ENCODE assay signal across 15 cellular contexts in the genomic region with DNA sequence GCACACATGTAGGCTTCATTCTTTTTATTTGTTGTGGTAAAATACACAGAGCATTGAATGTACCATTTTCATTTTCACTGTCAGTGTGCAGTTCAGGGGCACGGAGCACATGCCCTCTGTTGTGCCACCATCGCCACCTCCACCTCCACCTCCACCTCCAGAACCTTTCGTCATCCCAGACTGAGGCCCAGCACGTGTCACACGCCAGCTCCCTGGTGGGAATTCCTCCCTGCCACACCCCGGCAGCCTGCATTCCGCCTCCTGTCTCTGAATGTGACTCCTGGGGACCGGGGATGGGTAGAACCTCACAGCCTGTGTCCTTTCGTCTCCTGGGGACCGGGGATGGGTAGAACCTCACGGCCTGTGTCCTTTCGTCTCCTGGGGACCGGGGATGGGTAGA. TPM values are rescaled to one million over a fixed set of nuclear protein-coding genes. Genes with fewer than 3 reads are reported as not detected.
A peak's percentile ranks its signal among the peaks of the same experiment; 100 is the strongest.
DNase-seq lines count a peak whose midpoint lies in the region; TF ChIP-seq lines count a peak whose summit lies in the region.
"Had no signal": no experiment of that assay in that cellular context is flagged by ENCODE, and none has a peak within 500 bp of the region (broad histone marks: within the 10 kb centered on the region; RNA-seq: fewer than 3 reads in every experiment).

No MANE protein-coding gene starts in this region.

- TF ChIP-seq EP300 in Ishikawa (IDR thresholded peaks at IDR 0.05; ENCODE audit: borderline replicate concordance) = no peak

- no peak overlapping the region; the same call in 1 of the 2 replicates for H3K4me3 ChIP-seq in BLaER1
- no peak overlapping the region for H3K4me3 ChIP-seq in trophoblast cell (ENCODE audit: low read depth, low read length)

- no peaks in the 10 kb centered on the region for H3K79me2 ChIP-seq in trophoblast cell (ENCODE audit: control insufficient read depth, insufficient read depth, low read length, poor library complexity)

- no peak overlapping the region for H2BK12ac ChIP-seq in trophoblast cell (ENCODE audit: low read length)

- WGBS in trophoblast cell (ENCODE audit: extremely low coverage, insufficient coverage, insufficient read length) = no CpG with 5 or more reads among the region's 13 CpGs

- H4K8ac ChIP-seq in trophoblast cell (ENCODE audit: low read depth, low read length) = no peak overlapping the region

- peak overlapping the region; percentile 21; the same call in 1 of the 2 replicates for H3K9ac ChIP-seq in BLaER1
- no peak overlapping the region for H3K9ac ChIP-seq in trophoblast cell (ENCODE audit: low read length)

- peaks cover 5% of the 10 kb centered on the region for H3K79me1 ChIP-seq in trophoblast cell (ENCODE audit: low read length)

- H3K27me3 ChIP-seq in BLaER1 (no peaks in the 10 kb centered on the region), trophoblast cell (ENCODE audit: insufficient read depth, low read length) (no peaks in the 10 kb centered on the region)

- H2BK5ac ChIP-seq in trophoblast cell (ENCODE audit: low read depth, low read length, poor library complexity) = no peak overlapping the region

- H3K36me3 ChIP-seq in BLaER1 (peaks cover 61% of the 10 kb centered on the region), trophoblast cell (ENCODE audit: control insufficient read depth in 1 of 2, insufficient read depth in 2 of 2, low read length in 2 of 2) (peaks cover 0 to 3% of the 10 kb centered on the region in 2 experiments)

- peak in 22 of 42 donors; percentile 29 to 74 (median 49) for DNase-seq in head of caudate nucleus
- peak; percentile 27 to 62 for DNase-seq in trophoblast cell
- DNase-seq in OCI-M2 (lab: John Stamatoyannopoulos, UW; ENCODE audit: unreplicated experiment) = no peak
- DNase-seq in activated CD4-positive, alpha-beta T cell treated with anti-CD3 and anti-CD28 coated beads for 1 hour = no peak
- DNase-seq in epidermal melanocyte (ENCODE audit: insufficient read length, low spot score) = no peak
- DNase-seq: 8988T; CD4-positive, alpha-beta memory T cell; DMS153; DND-41; GDM1; HCEC 1CT; HFFc6 had no signal

- no peak overlapping the region for H2AK5ac ChIP-seq in trophoblast cell (ENCODE audit: low read length)

- H4K12ac ChIP-seq in trophoblast cell (ENCODE audit: low read depth, low read length) = no peak overlapping the region

- no peak overlapping the region for H3K23ac ChIP-seq in trophoblast cell (ENCODE audit: low read length)

- H2AFZ ChIP-seq in trophoblast cell (ENCODE audit: insufficient read depth, low read length, poor library complexity) = no peak overlapping the region

- no peak overlapping the region for H3K4ac ChIP-seq in trophoblast cell (ENCODE audit: low read depth, low read length)

- no peak overlapping the region for H4K91ac ChIP-seq in trophoblast cell (ENCODE audit: low read depth, low read length)

- H4K20me1 ChIP-seq in BLaER1 = peaks cover 85% of the 10 kb centered on the region

- H3K4me1 ChIP-seq in BLaER1 = peaks cover 88% of the 10 kb centered on the region
- H3K4me1 ChIP-seq in trophoblast cell (ENCODE audit: control insufficient read depth in 1 of 2, insufficient read depth in 2 of 2, low read length in 2 of 2) = peaks cover 17 to 22% of the 10 kb centered on the region in 2 experiments

- H3K18ac ChIP-seq in trophoblast cell (ENCODE audit: low read length) = no peak overlapping the region

- no peak for TF ChIP-seq RAD21 in Ishikawa (IDR thresholded peaks at IDR 0.05; ENCODE audit: low read depth)

- H3K27ac ChIP-seq in BLaER1 = peak overlapping the region; percentile 63; the same call in 1 of the 2 replicates
- no peak overlapping the region for H3K27ac ChIP-seq in trophoblast cell (ENCODE audit: low read depth, low read length)
- H3K27ac ChIP-seq: C4-2B had no signal

- H3K4me2 ChIP-seq in BLaER1 (peak overlapping the region; percentile 76), trophoblast cell (ENCODE audit: low read length) (no peak overlapping the region)

- H3K9me3 ChIP-seq in BLaER1 (no peaks in the 10 kb centered on the region), trophoblast cell (ENCODE audit: insufficient read depth, low read depth, low read length) (peaks cover 4% of the 10 kb centered on the region)

- no peak overlapping the region for H3K14ac ChIP-seq in trophoblast cell (ENCODE audit: low read length)

- no peak overlapping the region for H2BK120ac ChIP-seq in trophoblast cell (ENCODE audit: insufficient read depth, low read length, poor library complexity)

- intact Hi-C loops in head of caudate nucleus (cut with DNase I) = no loop called here

TF ChIP-seq in Ishikawa, 13 proteins besides CTCF, POLR2A, EP300 and RAD21:
- TF ChIP-seq, protein P1, sequence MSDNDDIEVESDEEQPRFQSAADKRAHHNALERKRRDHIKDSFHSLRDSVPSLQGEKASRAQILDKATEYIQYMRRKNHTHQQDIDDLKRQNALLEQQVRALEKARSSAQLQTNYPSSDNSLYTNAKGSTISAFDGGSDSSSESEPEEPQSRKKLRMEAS (IDR thresholded peaks at IDR 0.05) = peak; percentile 40; the same call in 1 of the 2 replicates
- TF ChIP-seq CEBPB (IDR thresholded peaks at IDR 0.05) = no peak
- TF ChIP-seq TCF12 (IDR thresholded peaks at IDR 0.05; ENCODE audit: low read depth) = no peak
- 0 out of 2 replicates have a peak, but pooled peaks have one; percentile 15 for TF ChIP-seq TEAD4 (IDR thresholded peaks at IDR 0.05)
- no peak for TF ChIP-seq TAF1 (IDR thresholded peaks at IDR 0.05; ENCODE audit: low read depth)
- TF ChIP-seq FOXM1 (IDR thresholded peaks at IDR 0.05; ENCODE audit: borderline replicate concordance, low read depth) = no peak
- TF ChIP-seq ZBTB7A (IDR thresholded peaks at IDR 0.05; ENCODE audit: low read depth) = no peak

RNA-seq across cellular contexts. Expression of gene GRAMD4, which starts 10.9 kb away (rescaled TPM):
- 10.6 and 11.0 TPM in 2 replicates for polyA plus RNA-seq in trophoblast cell (2013)

Comparison
In these comparisons a context has a peak if more than half of its experiments do, and no peak if none do; other contexts are left out.
1. DNase-seq: peak in head of caudate nucleus (22 of 42) and trophoblast cell (2 of 2); none in OCI-M2 (single experiment), activated CD4-positive, alpha-beta T cell treated with anti-CD3 and anti-CD28 coated beads for 1 hour (single experiment) and epidermal melanocyte (single experiment).